15 cellular contexts compared by ENCODE assay signal in genomic region chr10:119342017-119342734, GRCh38.
A peak's percentile ranks its signal among the peaks of the same experiment; 100 is the strongest.
DNase-seq lines count a peak whose midpoint lies in the region; ATAC-seq and TF ChIP-seq lines count a peak whose summit lies in the region.
"Had no signal": no experiment of that assay in that cellular context is flagged by ENCODE, and none has a peak within 500 bp of the region (broad histone marks: within the 10 kb centered on the region; RNA-seq: fewer than 3 reads in every experiment).

No MANE protein-coding gene starts in this region.

- no peak overlapping the region for H3K4me3 Mint-ChIP-seq in activated T-helper 2 cell treated with anti-CD3 and anti-CD28 coated beads, Interferon-gamma antibody, Interleukin-2, Interleukin-4, amounts not matched to agents 10 μg/mL and 5 μg/mL and 100 μg/mL, durations not matched to agents 14 hours and 24 hours and 36 hours (ENCODE audit: low read depth)
- H3K4me3 Mint-ChIP-seq: activated CD4-positive, alpha-beta T cell treated with anti-CD3 and anti-CD28 coated beads for 36 hours; mesothelial cell of epicardium had no signal

- H3K36me3 Mint-ChIP-seq in activated T-helper 2 cell treated with anti-CD3 and anti-CD28 coated beads, Interferon-gamma antibody, Interleukin-2, Interleukin-4, amounts not matched to agents 10 μg/mL and 5 μg/mL and 100 μg/mL, durations not matched to agents 14 hours and 24 hours and 36 hours (ENCODE audit: low read depth) = peaks cover 7% of the 10 kb centered on the region

- H3K27ac Mint-ChIP-seq in activated T-helper 2 cell treated with anti-CD3 and anti-CD28 coated beads, Interferon-gamma antibody, Interleukin-2, Interleukin-4, amounts not matched to agents 10 μg/mL and 5 μg/mL and 100 μg/mL, durations not matched to agents 14 hours and 24 hours and 36 hours = no peak overlapping the region
- H3K27ac Mint-ChIP-seq: activated CD4-positive, alpha-beta T cell treated with anti-CD3 and anti-CD28 coated beads for 36 hours had no signal

- in situ Hi-C loops in brain microvascular endothelial cell (cut with HindIII; ENCODE audit: low pct_ligation_motif_present, low sequenced_read_pairs) = no loop called here

- peak; percentile 26 for DNase-seq in EH (ENCODE audit: low read depth)
- DNase-seq in brain microvascular endothelial cell = no peak
- peak; percentile 83 to 93 (median 91) for DNase-seq in right cardiac atrium
- DNase-seq in sciatic nerve (ENCODE audit: low spot score) = no peak
- DNase-seq in NCI-H1930 (lab: John Stamatoyannopoulos, UW) = no peak
- DNase-seq in activated T-helper 2 cell treated with anti-CD3 and anti-CD28 coated beads, Interferon-gamma antibody, Interleukin-2, Interleukin-4, amounts not matched to agents 10 μg/mL and 5 μg/mL and 100 μg/mL, durations not matched to agents 14 hours and 24 hours and 36 hours (ENCODE audit: low spot score) = no peak
- DNase-seq: GDM1, NCI-H1417, NCI-H526 treated with DMSO at 0.1 percent for 48 hours had no signal

- H3K4me3 ChIP-seq in brain microvascular endothelial cell (ENCODE audit: low read depth, low read length) (no peak overlapping the region), right cardiac atrium (ENCODE audit: low read length) (no peak overlapping the region)
- H3K4me3 ChIP-seq: BLaER1 treated with 17β-estradiol and CSF1 and Interleukin-3, amounts not matched to agents 10 nM and 100 nM; right lobe of liver had no signal

- TF ChIP-seq CTCF in brain microvascular endothelial cell (IDR thresholded peaks at IDR 0.05; ENCODE audit: low read depth, low read length, missing control alignments) = no peak

- no peaks in the 10 kb centered on the region for H3K27me3 ChIP-seq in brain microvascular endothelial cell (replicated peaks)
- H3K27me3 ChIP-seq in right cardiac atrium (ENCODE audit: control insufficient read depth, insufficient read depth) = no peaks in the 10 kb centered on the region
- H3K27me3 ChIP-seq: BLaER1 treated with 17β-estradiol and CSF1 and Interleukin-3, amounts not matched to agents 10 nM and 100 nM; right lobe of liver had no signal

- intact Hi-C loops in right cardiac atrium (cut with DNase I) = loop anchor here in 1 of 4 donors (10.0 kb wide), 1 partner anchor 57 kb away; no protein-coding TSS in a partner anchor
- intact Hi-C loops in sciatic nerve (cut with DNase I) = no loop called here
- intact Hi-C loops in activated T-helper 2 cell treated with anti-CD3 and anti-CD28 coated beads, Interferon-gamma antibody, Interleukin-2, Interleukin-4, amounts not matched to agents 10 μg/mL and 5 μg/mL and 100 μg/mL, durations not matched to agents 14 hours and 24 hours and 36 hours (cut with micrococcal nuclease) = no loop called here

- H3K4me1 ChIP-seq in right cardiac atrium (ENCODE audit: control insufficient read depth, insufficient read depth, low read length) = peaks cover 27% of the 10 kb centered on the region

- ATAC-seq in right cardiac atrium (peak; percentile 83 to 92), sciatic nerve (peak; percentile 74), GM18861 (IDR thresholded peaks at IDR 0.05; ENCODE audit: unreplicated experiment) (no peak), HG02759 (IDR thresholded peaks at IDR 0.05; ENCODE audit: unreplicated experiment) (no peak)

- H3K9me3 Mint-ChIP-seq in activated T-helper 2 cell treated with anti-CD3 and anti-CD28 coated beads, Interferon-gamma antibody, Interleukin-2, Interleukin-4, amounts not matched to agents 10 μg/mL and 5 μg/mL and 100 μg/mL, durations not matched to agents 14 hours and 24 hours and 36 hours = no peaks in the 10 kb centered on the region

- H3K4me1 Mint-ChIP-seq in activated T-helper 2 cell treated with anti-CD3 and anti-CD28 coated beads, Interferon-gamma antibody, Interleukin-2, Interleukin-4, amounts not matched to agents 10 μg/mL and 5 μg/mL and 100 μg/mL, durations not matched to agents 14 hours and 24 hours and 36 hours (ENCODE audit: low read depth) = peaks cover 20% of the 10 kb centered on the region

- no peaks in the 10 kb centered on the region for H3K36me3 ChIP-seq in brain microvascular endothelial cell (replicated peaks)
- H3K36me3 ChIP-seq: BLaER1 treated with 17β-estradiol and CSF1 and Interleukin-3, amounts not matched to agents 10 nM and 100 nM; right lobe of liver had no signal

- H3K27me3 Mint-ChIP-seq in activated T-helper 2 cell treated with anti-CD3 and anti-CD28 coated beads, Interferon-gamma antibody, Interleukin-2, Interleukin-4, amounts not matched to agents 10 μg/mL and 5 μg/mL and 100 μg/mL, durations not matched to agents 14 hours and 24 hours and 36 hours (ENCODE audit: low read depth) = no peaks in the 10 kb centered on the region
- H3K27me3 Mint-ChIP-seq: activated CD4-positive, alpha-beta T cell treated with anti-CD3 and anti-CD28 coated beads for 36 hours had no signal

- H3K27ac ChIP-seq in brain microvascular endothelial cell (peak overlapping the region; percentile 42), right cardiac atrium (ENCODE audit: low read length) (peak overlapping the region; percentile 94)
- H3K27ac ChIP-seq: BLaER1 treated with 17β-estradiol and CSF1 and Interleukin-3, amounts not matched to agents 10 nM and 100 nM had no signal

- 37% methylated on average over 18 of the region's 18 CpGs for WGBS in right cardiac atrium

- H3K9me3 ChIP-seq in right cardiac atrium (ENCODE audit: control insufficient read depth, low read length) = no peaks in the 10 kb centered on the region
- H3K9me3 ChIP-seq: BLaER1 treated with 17β-estradiol and CSF1 and Interleukin-3, amounts not matched to agents 10 nM and 100 nM; right lobe of liver had no signal

Comparison
In these comparisons a context has a peak if more than half of its experiments do, and no peak if none do; other contexts are left out.
1. DNase-seq: peak in EH (single experiment) and right cardiac atrium (3 of 3); none in brain microvascular endothelial cell (single experiment), sciatic nerve (single experiment), NCI-H1930 (0 of 2) and activated T-helper 2 cell treated with anti-CD3 and anti-CD28 coated beads, Interferon-gamma antibody, Interleukin-2, Interleukin-4, amounts not matched to agents 10 μg/mL and 5 μg/mL and 100 μg/mL, durations not matched to agents 14 hours and 24 hours and 36 hours (single experiment).
2. ATAC-seq: peak in right cardiac atrium (2 of 2) and sciatic nerve (single experiment); none in GM18861 (single experiment) and HG02759 (single experiment).